In genomic region chr2:105671156-105671555, GRCh38 we compare ENCODE assay signal across 20 cellular contexts.
DNase-seq lines count a peak whose midpoint lies in the region; ATAC-seq and TF ChIP-seq lines count a peak whose summit lies in the region.
"Had no signal": no experiment of that assay in that cellular context is flagged by ENCODE, and none has a peak within 500 bp of the region (broad histone marks: within the 10 kb centered on the region; RNA-seq: fewer than 3 reads in every experiment).

No MANE protein-coding gene starts in this region.

- H3K79me2 ChIP-seq in PC-9 (ENCODE audit: low read depth), result no peaks in the 10 kb centered on the region

- no peak overlapping the region for H2AFZ ChIP-seq in PC-9

- no peaks in the 10 kb centered on the region for H3K36me3 Mint-ChIP-seq in progenitor cell of endocrine pancreas (ENCODE audit: insufficient read depth)
- H3K36me3 Mint-ChIP-seq: activated naive CD8-positive, alpha-beta T cell treated with anti-CD3 and anti-CD28 coated beads, Interleukin-2, amount 10 ng/mL, durations not matched to agents 7 days and 5 days had no signal

- TF ChIP-seq CTCF in RWPE2 (IDR thresholded peaks at IDR 0.05; ENCODE audit: poor library complexity, severe bottlenecking) (no peak), foreskin keratinocyte (conservative IDR thresholded peaks at IDR 0.05) (no peak), PC-9 (conservative IDR thresholded peaks at IDR 0.05) (no peak), progenitor cell of endocrine pancreas (IDR thresholded peaks at IDR 0.05; ENCODE audit: unreplicated experiment) (no peak)

- H3F3A ChIP-seq in PC-9 (ENCODE audit: insufficient read depth, low read depth), result no peaks in the 10 kb centered on the region

- H3K27ac ChIP-seq in RWPE2 (ENCODE audit: poor library complexity, severe bottlenecking), result no peak overlapping the region
- no peak overlapping the region for H3K27ac ChIP-seq in foreskin keratinocyte
- H3K27ac ChIP-seq in PC-9, result no peak overlapping the region
- H3K27ac ChIP-seq: suprapubic skin had no signal

- peaks cover 9% of the 10 kb centered on the region for H3K9me3 Mint-ChIP-seq in progenitor cell of endocrine pancreas (ENCODE audit: low read depth)

- BruUV-seq in PC-9 (replicated peaks; lab: Mats Ljungman, UMichigan), result no TSS peak

- DNase-seq in Daoy (ENCODE audit: low read depth) (peak; percentile 65), RWPE2 (ENCODE audit: low spot score) (no peak), foreskin keratinocyte (peak; percentile 12 to 29), posterior cingulate gyrus (peak in 6 of 10 donors; percentile 22 to 90 (median 64)), HPDE6-E6E7 (ENCODE audit: extremely low spot score) (no peak), PC-9 (no peak), NCI-H1048 (lab: John Stamatoyannopoulos, UW) (no peak), progenitor cell of endocrine pancreas (ENCODE audit: low spot score, unreplicated experiment) (no peak)
- DNase-seq: activated CD4-positive, alpha-beta T cell treated with anti-CD3 and anti-CD28 coated beads, Interleukin-2, amount 50 U/mL, for 4 hours; activated naive CD8-positive, alpha-beta T cell treated with anti-CD3 and anti-CD28 coated beads, Interleukin-2, amount 10 ng/mL, durations not matched to agents 7 days and 5 days; activated T-cell treated with anti-CD3 and anti-CD28 coated beads, Interleukin-2, amount 50 U/mL, for 72 hours; AML-193; glutamatergic neuron; mesendoderm; NCI-H2029; NCI-H510A; retina had no signal

- POLR2A ChIA-PET in PC-9 (lab: Charles Lee; ENCODE audit: unreplicated experiment), result no interaction called here

- H3K4me1 Mint-ChIP-seq in progenitor cell of endocrine pancreas (ENCODE audit: low read depth), result no peaks in the 10 kb centered on the region
- H3K4me1 Mint-ChIP-seq: central memory CD8-positive, alpha-beta T cell had no signal

- intact Hi-C loops in posterior cingulate gyrus (cut with DNase I), result no loop called here
- intact Hi-C loops in PC-9 (cut with micrococcal nuclease; ENCODE audit: unreplicated experiment), result no loop called here

- no peaks in the 10 kb centered on the region for H3K27me3 ChIP-seq in RWPE2 (ENCODE audit: insufficient read depth, poor library complexity, severe bottlenecking)
- H3K27me3 ChIP-seq in foreskin keratinocyte, result peaks cover 5% of the 10 kb centered on the region
- H3K27me3 ChIP-seq in PC-9 (ENCODE audit: insufficient read depth, low read depth), result peaks cover 62% of the 10 kb centered on the region
- H3K27me3 ChIP-seq: suprapubic skin had no signal

- H4K20me1 ChIP-seq in PC-9 (ENCODE audit: insufficient read depth), result no peaks in the 10 kb centered on the region

- H3K36me3 ChIP-seq in RWPE2 (ENCODE audit: low read depth) (no peaks in the 10 kb centered on the region), PC-9 (ENCODE audit: low read depth) (no peaks in the 10 kb centered on the region)
- H3K36me3 ChIP-seq: suprapubic skin had no signal

- no peak overlapping the region for H3K4me2 ChIP-seq in PC-9

- no peak overlapping the region for H3K4me3 Mint-ChIP-seq in progenitor cell of endocrine pancreas (ENCODE audit: low read depth)
- H3K4me3 Mint-ChIP-seq: activated naive CD8-positive, alpha-beta T cell treated with anti-CD3 and anti-CD28 coated beads, Interleukin-2, amount 10 ng/mL, durations not matched to agents 7 days and 5 days; activated T-cell treated with anti-CD3 and anti-CD28 coated beads, Interleukin-2, amount 50 U/mL, for 72 hours; central memory CD8-positive, alpha-beta T cell had no signal

- no peak overlapping the region for H3K4me3 ChIP-seq in RWPE2 (ENCODE audit: severe bottlenecking)
- H3K4me3 ChIP-seq in PC-9, result no peak overlapping the region
- H3K4me3 ChIP-seq: suprapubic skin had no signal

- no peaks in the 10 kb centered on the region for H3K9me2 ChIP-seq in PC-9 (ENCODE audit: insufficient read depth)

- H3K9me3 ChIP-seq in RWPE2 (ENCODE audit: severe bottlenecking), result no peaks in the 10 kb centered on the region
- no peaks in the 10 kb centered on the region for H3K9me3 ChIP-seq in PC-9 (ENCODE audit: insufficient read depth, low read depth)

- H3K27me3 Mint-ChIP-seq in progenitor cell of endocrine pancreas, result peaks cover 4% of the 10 kb centered on the region
- H3K27me3 Mint-ChIP-seq: activated naive CD8-positive, alpha-beta T cell treated with anti-CD3 and anti-CD28 coated beads, Interleukin-2, amount 10 ng/mL, durations not matched to agents 7 days and 5 days; central memory CD8-positive, alpha-beta T cell had no signal

- H3K4me1 ChIP-seq in RWPE2 (ENCODE audit: insufficient read depth, poor library complexity, severe bottlenecking) (no peaks in the 10 kb centered on the region), foreskin keratinocyte (no peaks in the 10 kb centered on the region), PC-9 (replicated peaks; ENCODE audit: insufficient read depth) (no peaks in the 10 kb centered on the region)

- H3K27ac Mint-ChIP-seq in progenitor cell of endocrine pancreas, result no peak overlapping the region
- H3K27ac Mint-ChIP-seq: activated naive CD8-positive, alpha-beta T cell treated with anti-CD3 and anti-CD28 coated beads, Interleukin-2, amount 10 ng/mL, durations not matched to agents 7 days and 5 days; activated T-cell treated with anti-CD3 and anti-CD28 coated beads, Interleukin-2, amount 50 U/mL, for 72 hours had no signal

- ATAC-seq in RWPE2 (ENCODE audit: low read depth) (peak; percentile 46; the same call in 1 of the 3 replicates), foreskin keratinocyte (peak; percentile 55)
- ATAC-seq: activated T-cell treated with anti-CD3 and anti-CD28 coated beads, Interleukin-2, amount 50 U/mL, for 72 hours; SK-N-SH treated with all-trans-retinoic acid at 6 μM for 48 hours had no signal

- CTCF ChIA-PET in PC-9 (lab: Charles Lee), result no interaction called here

Comparison
In these comparisons a context has a peak if more than half of its experiments do, and no peak if none do; other contexts are left out.
1. DNase-seq: peak in Daoy (single experiment), foreskin keratinocyte (2 of 2) and posterior cingulate gyrus (6 of 10); none in RWPE2 (single experiment), HPDE6-E6E7 (single experiment), PC-9 (0 of 2), NCI-H1048 (single experiment) and progenitor cell of endocrine pancreas (single experiment).